1 cellular context compared by ENCODE assay signal in the genomic region with DNA sequence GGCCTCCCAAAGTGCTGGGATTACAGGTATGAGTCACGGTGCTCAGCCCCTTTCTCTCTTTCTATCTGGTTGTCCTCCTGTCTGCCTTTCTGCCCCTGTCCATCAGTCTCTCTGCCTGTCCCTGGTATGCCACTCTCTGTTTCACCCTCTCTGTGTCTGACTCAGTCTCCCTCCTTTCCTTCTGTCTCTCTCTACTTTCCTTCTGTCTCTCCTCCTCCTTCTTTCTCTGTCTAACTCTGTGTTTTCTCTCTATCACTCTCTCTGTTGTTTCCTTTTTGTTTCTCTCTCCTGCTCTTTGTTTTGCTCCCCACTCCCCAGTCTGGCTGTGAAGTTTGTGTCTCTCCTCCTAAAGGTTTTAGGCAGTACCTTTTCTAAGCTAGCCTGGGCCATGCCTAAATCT.
TF ChIP-seq lines count a peak whose summit lies in the region.

No MANE protein-coding gene starts in this region.

TF ChIP-seq in A549, 52 proteins besides CTCF, POLR2A, EP300 and RAD21 (continued from another document):
- TF ChIP-seq USF2 (IDR thresholded peaks at IDR 0.05) (no peak), KDM5A (IDR thresholded peaks at IDR 0.05) (no peak), CHD4 (IDR thresholded peaks at IDR 0.05; ENCODE audit: borderline replicate concordance) (no peak), ZSCAN20 (CRISPR knock-in tag; IDR thresholded peaks at IDR 0.05) (no peak), TFCP2L1 (CRISPR knock-in tag; IDR thresholded peaks at IDR 0.05) (no peak), SMC3 (IDR thresholded peaks at IDR 0.05) (no peak)
